Comparison of ENCODE assay signal across 23 cellular contexts in genomic region chr11:33315822-33316221, GRCh38. TPM values are rescaled to one million over a fixed set of nuclear protein-coding genes. Genes with fewer than 3 reads are reported as not detected.
DNase-seq lines count a peak whose midpoint lies in the region; ATAC-seq, FAIRE-seq and TF ChIP-seq lines count a peak whose summit lies in the region.
"Had no signal": no experiment of that assay in that cellular context is flagged by ENCODE, and none has a peak within 500 bp of the region (broad histone marks: within the 10 kb centered on the region; RNA-seq: fewer than 3 reads in every experiment).

No MANE protein-coding gene starts in this region.

- peak overlapping the region in 9 of 10 donors; percentile 42 to 77 (median 65) for H3K27ac ChIP-seq in heart right ventricle
- H3K27ac ChIP-seq in gastrocnemius medialis, result peak overlapping the region; percentile 70 to 86 (median 78)

- TF ChIP-seq CTCF in heart right ventricle (IDR thresholded peaks at IDR 0.05) (no peak), gastrocnemius medialis (IDR thresholded peaks at IDR 0.05 in 4 of 5, conservative IDR thresholded peaks at IDR 0.05 in 1 of 5) (no peak)

- DNase-seq in GM12892 (ENCODE audit: insufficient read length), result no peak
- DNase-seq in heart right ventricle, result no peak
- no peak for DNase-seq in gastrocnemius medialis
- no peak for DNase-seq in activated effector memory CD4-positive, alpha-beta T cell treated with Interleukin-2 at 50 U/mL for 16 hours
- DNase-seq in NOMO-1 (lab: John Stamatoyannopoulos, UW; ENCODE audit: unreplicated experiment in 2 of 2), result no peak
- DNase-seq in NCI-H526 (lab: John Stamatoyannopoulos, UW), result no peak
- no peak for DNase-seq in cerebellar cortex (ENCODE audit: low spot score)
- DNase-seq: ACHN; Calu3; CD4-positive, alpha-beta memory T cell; DMS79; GOT3; IMR-90; Karpas-422; MG63; NCI-H1092; NCI-H146; NCI-H2081; NCI-H510A treated with DMSO at 0.1 percent for 48 hours; SK-N-SH had no signal

- ATAC-seq in heart right ventricle (peak; percentile 26 to 79 (median 52)), gastrocnemius medialis (peak; percentile 75 to 82)
- ATAC-seq: Panc1 had no signal

- intact Hi-C loops in heart right ventricle (cut with DNase I), result no loop called here
- intact Hi-C loops in gastrocnemius medialis (cut with DNase I; ENCODE audit: low total_unique reads), result no loop called here

- H3K9me3 ChIP-seq in heart right ventricle (no peaks in the 10 kb centered on the region), gastrocnemius medialis (no peaks in the 10 kb centered on the region)
- H3K9me3 ChIP-seq: MG63, SK-N-SH had no signal

- in situ Hi-C loops in gastrocnemius medialis (cut with MboI; ENCODE audit: low sequenced_read_pairs in 4 of 4), result no loop called here

- H3K36me3 ChIP-seq in heart right ventricle (no peaks in the 10 kb centered on the region), gastrocnemius medialis (no peaks in the 10 kb centered on the region)

- H3K4me3 ChIP-seq in heart right ventricle (peak overlapping the region in 2 of 10 donors; percentile 8 to 12), gastrocnemius medialis (no peak overlapping the region)
- H3K4me3 ChIP-seq: MG63 had no signal

- FAIRE-seq in GM12892 (lab: Jason Lieb, UNC) (peak; percentile 30), endometrium (lab: Jason Lieb, UNC) (peak; percentile 87)
- FAIRE-seq: G401.6 had no signal

- TF ChIP-seq POLR2A in GM12892 (IDR thresholded peaks at IDR 0.05; ENCODE audit: low read depth, low read length), result no peak
- TF ChIP-seq POLR2A in gastrocnemius medialis (IDR thresholded peaks at IDR 0.05), result no peak

- 33 to 37% methylated on average over 3 of the region's 3 CpGs for WGBS in heart right ventricle, 2 donors

- H3K4me1 ChIP-seq in heart right ventricle, result peaks cover 2 to 96% (median 85%) of the 10 kb centered on the region in 9 donors
- H3K4me1 ChIP-seq in gastrocnemius medialis, result peaks cover 85 to 92% of the 10 kb centered on the region in 2 donors

- no peaks in the 10 kb centered on the region for H3K27me3 ChIP-seq in heart right ventricle
- H3K27me3 ChIP-seq in gastrocnemius medialis, result no peaks in the 10 kb centered on the region
- H3K27me3 ChIP-seq: MG63 had no signal

RNA-seq across cellular contexts. Expression of gene HIPK3, which starts 58.6 kb away (rescaled TPM):
- polyA plus RNA-seq in GM12892 (2012; ENCODE audit: missing spikeins), result 18.3 TPM
- total RNA-seq in heart right ventricle, result 100 to 1,000 TPM; 240 to 334 (median 290) TPM
- 10 to 100 TPM; 15.9 to 32.4 TPM for polyA plus RNA-seq in heart right ventricle
- 100 to 1,000 TPM in 2 of 4 donors, 10 to 100 TPM in 2; 85.2 to 283 (median 126) TPM for total RNA-seq in gastrocnemius medialis
